ENCODE assay signal across 8 cellular contexts in genomic region chr6:112163295-112164257, GRCh38.
A peak's percentile ranks its signal among the peaks of the same experiment; 100 is the strongest.
DNase-seq lines count a peak whose midpoint lies in the region; ATAC-seq and TF ChIP-seq lines count a peak whose summit lies in the region.

No MANE protein-coding gene starts in this region.

- peak overlapping the region; percentile 57 for H3K4me3 Mint-ChIP-seq in CD8-positive, alpha-beta T cell

- H3K27me3 ChIP-seq in CD8-positive, alpha-beta T cell (ENCODE audit: insufficient read depth, low read length), result no peaks in the 10 kb centered on the region
- H3K27me3 ChIP-seq in NT2/D1 (ENCODE audit: insufficient read depth, insufficient read length) (peaks cover 6% of the 10 kb centered on the region), fibroblast of lung (ENCODE audit: control insufficient read depth, insufficient read depth, low read length) (no peaks in the 10 kb centered on the region), thyroid gland (no peaks in the 10 kb centered on the region)

- CTCF ChIA-PET in CD8-positive, alpha-beta T cell (lab: Charles Lee), result interaction anchor here (0.6 to 3.9 kb wide), 15 partner anchors 9 to 1153 kb away, joined by 3 to 42 read pairs (median 5); partner anchors contain the start of genes FAM229B and TUBE1

- no peaks in the 10 kb centered on the region for H4K20me1 ChIP-seq in fibroblast of lung (ENCODE audit: control insufficient read depth, extremely low read depth, insufficient read depth, low read length)

- no peak overlapping the region for H3K4me2 ChIP-seq in fibroblast of lung (ENCODE audit: extremely low read depth, insufficient read depth, low read length)

- H2AFZ ChIP-seq in fibroblast of lung (ENCODE audit: low read length), result no peak overlapping the region

- no peaks in the 10 kb centered on the region for H3K9me3 Mint-ChIP-seq in CD8-positive, alpha-beta T cell

- H3K9me3 ChIP-seq in CD8-positive, alpha-beta T cell (ENCODE audit: low read length), result no peaks in the 10 kb centered on the region
- no peaks in the 10 kb centered on the region for H3K9me3 ChIP-seq in NT2/D1 (ENCODE audit: insufficient read depth, low read length)
- H3K9me3 ChIP-seq in fibroblast of lung (ENCODE audit: control insufficient read depth, insufficient read depth, low read depth, low read length), result no peaks in the 10 kb centered on the region
- H3K9me3 ChIP-seq in thyroid gland, result no peaks in the 10 kb centered on the region

- H3K36me3 Mint-ChIP-seq in CD8-positive, alpha-beta T cell, result no peaks in the 10 kb centered on the region

- H3K9ac ChIP-seq in NT2/D1 (ENCODE audit: insufficient read length, low read depth) (no peak overlapping the region), fibroblast of lung (ENCODE audit: insufficient read depth, low read length) (no peak overlapping the region)

- peaks cover 15% of the 10 kb centered on the region for H3K4me1 ChIP-seq in CD8-positive, alpha-beta T cell (ENCODE audit: insufficient read depth, low read length)
- H3K4me1 ChIP-seq in NT2/D1 (ENCODE audit: insufficient read depth, insufficient read length) (no peaks in the 10 kb centered on the region), fibroblast of lung (ENCODE audit: control insufficient read depth, extremely low read depth, insufficient read depth, low read length) (no peaks in the 10 kb centered on the region), thyroid gland (no peaks in the 10 kb centered on the region)

- peaks cover 14% of the 10 kb centered on the region for H3K4me1 Mint-ChIP-seq in CD8-positive, alpha-beta T cell (ENCODE audit: low read depth)

- H3K27me3 Mint-ChIP-seq in CD8-positive, alpha-beta T cell (ENCODE audit: low read depth), result peaks cover 33% of the 10 kb centered on the region

- ATAC-seq in CD8-positive, alpha-beta T cell, result peak; percentile 96
- ATAC-seq in GM19328 (IDR thresholded peaks at IDR 0.05; ENCODE audit: unreplicated experiment) (peak; percentile 97), HG03378 (IDR thresholded peaks at IDR 0.05; ENCODE audit: unreplicated experiment) (peak; percentile 95), omental fat pad (ENCODE audit: low FRiP score) (peak; percentile 50)

- WGBS in thyroid gland, 2 donors, result 41 to 43% methylated on average over 21 of the region's 21 CpGs

- no peak overlapping the region for H3K4me3 ChIP-seq in CD8-positive, alpha-beta T cell (ENCODE audit: low read depth, low read length)
- H3K4me3 ChIP-seq in NT2/D1 (ENCODE audit: insufficient read length, low read depth) (no peak overlapping the region), fibroblast of lung (replicated peaks in 1 of 4; ENCODE audit: control extremely low read depth in 1 of 4, insufficient read depth in 1 of 4, low read depth in 3 of 4, low read length in 4 of 4) (no peak overlapping the region), thyroid gland (replicated peaks in 1 of 3) (no peak overlapping the region)

- TF ChIP-seq CTCF in CD8-positive, alpha-beta T cell (IDR thresholded peaks at IDR 0.05), result peak; percentile 87
- TF ChIP-seq CTCF in fibroblast of lung (conservative IDR thresholded peaks at IDR 0.05 in 1 of 2, IDR thresholded peaks at IDR 0.05 in 1 of 2; ENCODE audit: low read depth in 1 of 2, low read length in 2 of 2) (peak; percentile 62 to 79), omental fat pad (IDR thresholded peaks at IDR 0.05) (no peak), thyroid gland (IDR thresholded peaks at IDR 0.05) (peak; percentile 39 to 89 (median 74))

- H3K27ac ChIP-seq in CD8-positive, alpha-beta T cell (ENCODE audit: low read depth, low read length), result no peak overlapping the region
- no peak overlapping the region for H3K27ac ChIP-seq in fibroblast of lung (ENCODE audit: insufficient read depth, low read length)
- no peak overlapping the region for H3K27ac ChIP-seq in thyroid gland

- H3K27ac Mint-ChIP-seq in CD8-positive, alpha-beta T cell, result no peak overlapping the region

- no peaks in the 10 kb centered on the region for H3K36me3 ChIP-seq in CD8-positive, alpha-beta T cell (ENCODE audit: insufficient read depth, low read length)
- H3K36me3 ChIP-seq in NT2/D1 (ENCODE audit: insufficient read depth, insufficient read length, low read length) (no peaks in the 10 kb centered on the region), fibroblast of lung (ENCODE audit: control insufficient read depth, insufficient read depth, low read length) (peaks cover 19% of the 10 kb centered on the region), thyroid gland (no peaks in the 10 kb centered on the region)

- intact Hi-C loops in CD8-positive, alpha-beta T cell (cut with DNase I, micrococcal nuclease), result loop anchor here (1.0 to 5.0 kb wide), 7 partner anchors 76 to 1636 kb away; partner anchors contain the start of genes FAM229B (in 2 of the 2) and TUBE1 (in 2 of the 2)
- intact Hi-C loops in thyroid gland (cut with DNase I), result no loop called here

- POLR2A ChIA-PET in CD8-positive, alpha-beta T cell (lab: Charles Lee), result interaction anchor here (1.0 to 1.8 kb wide), 3 partner anchors 10 to 905 kb away, joined by 3 to 5 read pairs (median 4); partner anchors contain the start of genes FAM229B and TUBE1

- no peaks in the 10 kb centered on the region for H3K79me2 ChIP-seq in fibroblast of lung (ENCODE audit: control insufficient read depth, insufficient read depth, low read length)

- no peak for TF ChIP-seq POLR2A in thyroid gland (IDR thresholded peaks at IDR 0.05)

- peak; percentile 52 to 83 (median 67) for DNase-seq in CD8-positive, alpha-beta T cell
- DNase-seq in NT2/D1 (ENCODE audit: low read depth, low spot score) (peak; percentile 42), fibroblast of lung (ENCODE audit: low read depth in 2 of 2) (peak; percentile 26 to 31), omental fat pad (ENCODE audit: low spot score) (peak; percentile 37), thyroid gland (peak; percentile 71 to 76)
- peak; percentile 78 for DNase-seq in activated CD8-positive, alpha-beta memory T cell treated with anti-CD3 and anti-CD28 coated beads, Interleukin-2, amount 50 U/mL, for 4 hours

Comparison
In these comparisons a context has a peak if more than half of its experiments do, and no peak if none do; other contexts are left out.
1. CTCF ChIP-seq: peak in CD8-positive, alpha-beta T cell (single experiment), fibroblast of lung (2 of 2) and thyroid gland (6 of 6); none in omental fat pad (0 of 3).
2. Peak in every context shown above with its lines, with median percentiles within 50 percentile points of each other: ATAC-seq and DNase-seq.